Comparison of ENCODE assay signal across 17 cellular contexts in the genomic region with DNA sequence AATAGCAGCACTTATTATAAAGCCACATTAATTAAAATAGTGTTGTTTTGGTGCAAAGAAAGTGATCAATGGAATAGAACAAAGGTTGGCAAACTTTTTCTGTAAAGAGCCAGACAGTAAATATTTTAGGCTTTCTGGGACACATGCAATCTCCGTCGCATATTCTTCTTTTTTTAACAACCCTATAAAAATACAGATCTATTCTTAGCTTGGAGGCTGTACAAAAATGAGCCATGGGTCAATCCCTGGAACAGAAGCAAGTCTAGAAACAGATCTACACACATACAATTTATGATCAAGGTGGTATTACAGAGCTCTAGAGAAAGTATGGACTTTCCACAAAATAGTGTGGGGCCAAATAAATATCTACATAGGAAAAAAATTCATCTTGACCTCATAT.
DNase-seq lines count a peak whose midpoint lies in the region; ATAC-seq and TF ChIP-seq lines count a peak whose summit lies in the region.
"Had no signal": no experiment of that assay in that cellular context is flagged by ENCODE, and none has a peak within 500 bp of the region (broad histone marks: within the 10 kb centered on the region; RNA-seq: fewer than 3 reads in every experiment).

No MANE protein-coding gene starts in this region.

- no peak overlapping the region for H3K9ac ChIP-seq in KMS-11

- peaks cover 24% of the 10 kb centered on the region for H3K4me1 ChIP-seq in KMS-11 (ENCODE audit: low read depth, poor library complexity, severe bottlenecking)

- DNase-seq in Right ventricle myocardium inferior (ENCODE audit: missing footprints) (no peak), cardiac septum (ENCODE audit: low spot score) (no peak), occipital lobe (lab: John Stamatoyannopoulos, UW) (no peak), A172 (ENCODE audit: low spot score) (no peak), AG20443 (ENCODE audit: low spot score) (no peak)
- DNase-seq in activated CD4-positive, CD25-positive, alpha-beta regulatory T cell treated with anti-CD3 and anti-CD28 coated beads, Interleukin-2, amount 50 U/mL, for 72 hours: no peak
- DNase-seq: activated naive CD4-positive, alpha-beta T cell treated with Interleukin-2 at 50 U/mL for 16 hours; effector memory CD8-positive, alpha-beta T cell; H7; mesenchymal stem cell; NCI-H1105 treated with DMSO at 0.1 percent for 48 hours; NCI-H226; PC-3; SW 1271 had no signal

- H2AFZ ChIP-seq in KMS-11 (ENCODE audit: low read depth): no peak overlapping the region

- ATAC-seq in Right ventricle myocardium inferior (peak; percentile 23), HG02642 (IDR thresholded peaks at IDR 0.05; ENCODE audit: poor library complexity, unreplicated experiment) (peak; percentile 5)
- ATAC-seq: effector memory CD8-positive, alpha-beta T cell; PC-3 had no signal

- intact Hi-C loops in Right ventricle myocardium inferior (cut with DNase I): no loop called here
- intact Hi-C loops in cardiac septum (cut with DNase I): no loop called here

- H3K4me2 ChIP-seq in KMS-11: peak overlapping the region; percentile 14; the same call in 1 of the 2 replicates

- no peak for TF ChIP-seq CTCF in KMS-11 (conservative IDR thresholded peaks at IDR 0.05; ENCODE audit: low read depth, low read length)

- H3K36me3 ChIP-seq in KMS-11 (ENCODE audit: insufficient read depth): no peaks in the 10 kb centered on the region

- no peaks in the 10 kb centered on the region for H3K79me2 ChIP-seq in KMS-11 (ENCODE audit: insufficient read depth, low read depth)

- no peak overlapping the region for H3K4me3 ChIP-seq in KMS-11 (IDR thresholded peaks at IDR 0.05; ENCODE audit: insufficient read depth, low read depth, low read length)

- no peaks in the 10 kb centered on the region for H4K20me1 ChIP-seq in KMS-11 (ENCODE audit: insufficient read depth)

- no peak overlapping the region for H3K27ac ChIP-seq in KMS-11
- H3K27ac ChIP-seq: 22Rv1 had no signal

- H3K27me3 ChIP-seq in KMS-11 (ENCODE audit: insufficient read depth, low read depth): no peaks in the 10 kb centered on the region
